In genomic region chr10:71266147-71266917, GRCh38 we compare ENCODE assay signal across 11 cellular contexts. TPM values are rescaled to one million over a fixed set of nuclear protein-coding genes. Genes with fewer than 3 reads are reported as not detected.
DNase-seq lines count a peak whose midpoint lies in the region; ATAC-seq and TF ChIP-seq lines count a peak whose summit lies in the region.
"Had no signal": no experiment of that assay in that cellular context is flagged by ENCODE, and none has a peak within 500 bp of the region (broad histone marks: within the 10 kb centered on the region; RNA-seq: fewer than 3 reads in every experiment).

No MANE protein-coding gene starts in this region.

- peak overlapping the region; percentile 37; the same call in 1 of the 2 replicates for H3K4me2 ChIP-seq in SK-N-SH

- 48% methylated on average over 12 of the region's 18 CpGs for WGBS in SK-N-SH (ENCODE audit: low lambda C conversion rate)

- H3K9me2 ChIP-seq in SK-N-SH: no peaks in the 10 kb centered on the region

- CTCF ChIA-PET in SK-N-SH (lab: Yijun Ruan, JAX): interaction anchor here (0.5 to 10.4 kb wide), 12 partner anchors 13 to 363 kb away, joined by 3 to 139 read pairs (median 6); partner anchors contain the start of gene UNC5B

- DNase-seq in SK-N-SH: peak; percentile 76
- peak; percentile 92 for DNase-seq in hepatic stellate cell (ENCODE audit: low spot score)
- DNase-seq in substantia nigra (lab: John Stamatoyannopoulos, UW): peak in 7 of 49 donors; percentile 19 to 84 (median 29)
- DNase-seq in G401 (ENCODE audit: low spot score): no peak
- DNase-seq in HFFc6: no peak
- DNase-seq: NCI-H774; stimulated activated CD4-positive, alpha-beta T cell treated with anti-CD3 and anti-CD28 coated beads, Interleukin-4, amount 100 ng/mL, for 4 hours had no signal

- in situ Hi-C loops in G401 (cut with HindIII; ENCODE audit: low sequenced_read_pairs): no loop called here

- peaks cover 28% of the 10 kb centered on the region for H3F3A ChIP-seq in SK-N-SH (replicated peaks; ENCODE audit: insufficient read depth)

- H4K20me1 ChIP-seq in SK-N-SH (ENCODE audit: insufficient read depth): peaks cover 42% of the 10 kb centered on the region; the same call in 1 of the 2 replicates

- H3K4me1 ChIP-seq in HUES48 (ENCODE audit: control insufficient read depth, insufficient read depth, low read length) (peaks cover 24% of the 10 kb centered on the region), SK-N-SH (ENCODE audit: control insufficient read depth in 1 of 2, insufficient read depth in 2 of 2, low read depth in 1 of 2, low read length in 1 of 2) (peaks cover 45 to 95% of the 10 kb centered on the region in 2 experiments)

- TF ChIP-seq RAD21 in SK-N-SH (IDR thresholded peaks at IDR 0.05; ENCODE audit: low read length): no peak; the same call in 1 of the 2 replicates

- TF ChIP-seq EP300 in SK-N-SH (IDR thresholded peaks at IDR 0.05; ENCODE audit: borderline replicate concordance in 1 of 2, low read depth in 1 of 2, low read length in 1 of 2): peak in 1 of 2 experiments; percentile 75; a peak in 2 of 4 replicates

- no peaks in the 10 kb centered on the region for H3K9me3 ChIP-seq in HUES48 (ENCODE audit: control insufficient read depth, insufficient read depth, low read length)
- H3K9me3 ChIP-seq in SK-N-SH: no peaks in the 10 kb centered on the region

- no peak overlapping the region for H3K4me3 ChIP-seq in HUES48 (ENCODE audit: low read depth, low read length)
- no peak overlapping the region for H3K4me3 ChIP-seq in SK-N-SH (ENCODE audit: low read depth in 2 of 2, low read length in 1 of 2)

- no peaks in the 10 kb centered on the region for H3K9me3 Mint-ChIP-seq in HFFc6
- H3K9me3 Mint-ChIP-seq: activated T-helper 17 cell treated with anti-CD3 and anti-CD28 coated beads, Interleukin-2, amount 50 U/mL, for 72 hours had no signal

- peaks cover 78% of the 10 kb centered on the region for H3K79me2 ChIP-seq in SK-N-SH (ENCODE audit: insufficient read depth)

- ATAC-seq in HG03521 (IDR thresholded peaks at IDR 0.05; ENCODE audit: unreplicated experiment): no peak
- ATAC-seq in HG03280 (IDR thresholded peaks at IDR 0.05; ENCODE audit: unreplicated experiment): no peak
- ATAC-seq: activated T-helper 17 cell treated with anti-CD3 and anti-CD28 coated beads, Interleukin-2, amount 50 U/mL, for 72 hours had no signal

- no peak overlapping the region for H3K4me3 Mint-ChIP-seq in HFFc6
- H3K4me3 Mint-ChIP-seq: activated T-helper 17 cell treated with anti-CD3 and anti-CD28 coated beads, Interleukin-2, amount 50 U/mL, for 72 hours had no signal

- H3K36me3 ChIP-seq in HUES48 (ENCODE audit: control insufficient read depth, insufficient read depth, low read length) (no peaks in the 10 kb centered on the region), SK-N-SH (replicated peaks in 1 of 2; ENCODE audit: control insufficient read depth in 1 of 2, insufficient read depth in 2 of 2, low read length in 1 of 2) (no peaks in the 10 kb centered on the region)

- POLR2A ChIA-PET in SK-N-SH (lab: Yijun Ruan, JAX): interaction anchor here (0.9 to 5.8 kb wide), 8 partner anchors 10 to 51 kb away, joined by 3 to 39 read pairs (median 4); no protein-coding TSS in a partner anchor

- no peak overlapping the region for H2AFZ ChIP-seq in SK-N-SH (ENCODE audit: low read depth)

- H3K27ac ChIP-seq in HUES48 (ENCODE audit: low read depth, low read length): no peak overlapping the region
- H3K27ac ChIP-seq in SK-N-SH (ENCODE audit: low read depth in 2 of 2, low read length in 1 of 2): peak overlapping the region; percentile 56 to 94
- H3K27ac ChIP-seq in substantia nigra (ENCODE audit: low read depth, low read length, poor library complexity, severe bottlenecking): peak overlapping the region; percentile 71

- H3K9ac ChIP-seq in HUES48 (ENCODE audit: low read depth, low read length) (0 out of 2 replicates have a peak overlapping the region, but pooled peaks have one; percentile 18), SK-N-SH (peak overlapping the region; percentile 15; the same call in 1 of the 2 replicates)

- no peak overlapping the region for H3K27ac Mint-ChIP-seq in HFFc6
- H3K27ac Mint-ChIP-seq: activated T-helper 17 cell treated with anti-CD3 and anti-CD28 coated beads, Interleukin-2, amount 50 U/mL, for 72 hours had no signal

- H3K27me3 ChIP-seq in HUES48 (ENCODE audit: control insufficient read depth, insufficient read depth, low read length) (no peaks in the 10 kb centered on the region), SK-N-SH (ENCODE audit: insufficient read depth) (no peaks in the 10 kb centered on the region)

- no peak for TF ChIP-seq CTCF in SK-N-SH (IDR thresholded peaks at IDR 0.05)
- no peak for TF ChIP-seq CTCF in HFFc6 (IDR thresholded peaks at IDR 0.05)

- H3K4me1 Mint-ChIP-seq in HFFc6 (ENCODE audit: low read depth): peaks cover 35% of the 10 kb centered on the region
- H3K4me1 Mint-ChIP-seq: activated T-helper 17 cell treated with anti-CD3 and anti-CD28 coated beads, Interleukin-2, amount 50 U/mL, for 72 hours had no signal

- peaks cover 1% of the 10 kb centered on the region; the same call in 1 of the 2 replicates for H3K27me3 Mint-ChIP-seq in HFFc6 (ENCODE audit: insufficient read depth)
- H3K27me3 Mint-ChIP-seq: activated T-helper 17 cell treated with anti-CD3 and anti-CD28 coated beads, Interleukin-2, amount 50 U/mL, for 72 hours had no signal

- H3K36me3 Mint-ChIP-seq in HFFc6 (ENCODE audit: low read depth): no peaks in the 10 kb centered on the region

TF ChIP-seq in SK-N-SH, 30 proteins besides CTCF, POLR2A, EP300 and RAD21:
- TF ChIP-seq, protein P1, sequence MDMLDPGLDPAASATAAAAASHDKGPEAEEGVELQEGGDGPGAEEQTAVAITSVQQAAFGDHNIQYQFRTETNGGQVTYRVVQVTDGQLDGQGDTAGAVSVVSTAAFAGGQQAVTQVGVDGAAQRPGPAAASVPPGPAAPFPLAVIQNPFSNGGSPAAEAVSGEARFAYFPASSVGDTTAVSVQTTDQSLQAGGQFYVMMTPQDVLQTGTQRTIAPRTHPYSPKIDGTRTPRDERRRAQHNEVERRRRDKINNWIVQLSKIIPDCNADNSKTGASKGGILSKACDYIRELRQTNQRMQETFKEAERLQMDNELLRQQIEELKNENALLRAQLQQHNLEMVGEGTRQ (IDR thresholded peaks at IDR 0.05; ENCODE audit: borderline replicate concordance, low read depth, low read length): no peak
- peak; percentile 49; the same call in 1 of the 2 replicates for TF ChIP-seq MXI1 (IDR thresholded peaks at IDR 0.05; ENCODE audit: low read depth, low read length)
- peak; percentile 6; the same call in 1 of the 2 replicates for TF ChIP-seq TCF12 (IDR thresholded peaks at IDR 0.05)
- TF ChIP-seq JUND (IDR thresholded peaks at IDR 0.05): no peak
- peak; percentile 85 for TF ChIP-seq FOXJ3 (CRISPR knock-in tag; IDR thresholded peaks at IDR 0.05)
- peak; percentile 1; the same call in 1 of the 2 replicates for TF ChIP-seq SMC3 (IDR thresholded peaks at IDR 0.05; ENCODE audit: low read depth, low read length)
- TF ChIP-seq GATA2 (CRISPR knock-in tag; IDR thresholded peaks at IDR 0.05): peak; percentile 93
- no peak for TF ChIP-seq MEF2A (IDR thresholded peaks at IDR 0.05; ENCODE audit: borderline replicate concordance, low read depth)
- TF ChIP-seq RCOR1 (IDR thresholded peaks at IDR 0.05; ENCODE audit: low read length): peak; percentile 58; the same call in 1 of the 2 replicates
- TF ChIP-seq, protein P2, sequence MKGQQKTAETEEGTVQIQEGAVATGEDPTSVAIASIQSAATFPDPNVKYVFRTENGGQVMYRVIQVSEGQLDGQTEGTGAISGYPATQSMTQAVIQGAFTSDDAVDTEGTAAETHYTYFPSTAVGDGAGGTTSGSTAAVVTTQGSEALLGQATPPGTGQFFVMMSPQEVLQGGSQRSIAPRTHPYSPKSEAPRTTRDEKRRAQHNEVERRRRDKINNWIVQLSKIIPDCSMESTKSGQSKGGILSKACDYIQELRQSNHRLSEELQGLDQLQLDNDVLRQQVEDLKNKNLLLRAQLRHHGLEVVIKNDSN (IDR thresholded peaks at IDR 0.05; ENCODE audit: borderline replicate concordance, low read depth): no peak
- TF ChIP-seq GABPA (IDR thresholded peaks at IDR 0.05; ENCODE audit: low read depth): no peak
- no peak for TF ChIP-seq NRF1 (IDR thresholded peaks at IDR 0.05; ENCODE audit: low read depth, low read length)

RNA-seq across cellular contexts. Expression of gene SLC29A3, which starts 52.7 kb away (rescaled TPM):
- 3.8 and 4.6 TPM in 2 replicates for polyA plus RNA-seq in SK-N-SH (2012; rRNA removed)
- polyA plus RNA-seq in SK-N-SH (2012; cell fraction: cytosol; rRNA removed): 2.2 and 3.1 TPM in 2 replicates
- polyA plus RNA-seq in SK-N-SH (2012; cell fraction: nucleus; rRNA removed): 3.6 and 4.6 TPM in 2 replicates
- total RNA-seq in G401 (2014; rRNA removed; shearing (Covaris generic)): 3.3 and 3.4 TPM in 2 replicates
- total RNA-seq in HFFc6 (2021; fragmentation: NEBNext Ultra II Directional; extraction: Animal tissue kit (Norgen Biotek cat#: 25700)): 1 to 10 TPM; 2.1 to 4.4 (median 2.7) TPM

RNA-seq across cellular contexts. Expression of gene UNC5B, which starts 54.0 kb away (rescaled TPM):
- 12.2 and 13.8 TPM in 2 replicates for polyA plus RNA-seq in SK-N-SH (2012; rRNA removed)
- 7.9 and 13.9 TPM in 2 replicates for polyA plus RNA-seq in SK-N-SH (2012; cell fraction: cytosol; rRNA removed)
- 19.4 and 24.8 TPM in 2 replicates for polyA plus RNA-seq in SK-N-SH (2012; cell fraction: nucleus; rRNA removed)
- 12.9 and 14.4 TPM in 2 replicates for total RNA-seq in G401 (2014; rRNA removed; shearing (Covaris generic))
- 10 to 100 TPM in 1 of 6 experiments, 1 to 10 TPM in 5; 5.2 to 11.6 (median 5.7) TPM for total RNA-seq in HFFc6 (2021; fragmentation: NEBNext Ultra II Directional; extraction: Animal tissue kit (Norgen Biotek cat#: 25700))

Comparison
In these comparisons a context has a peak if more than half of its experiments do, and no peak if none do; other contexts are left out.
1. DNase-seq: peak in SK-N-SH (single experiment) and hepatic stellate cell (single experiment); none in G401 (single experiment) and HFFc6 (single experiment).